Comparison of ENCODE assay signal across 8 cellular contexts in genomic region chr19:49851456-49852259, GRCh38. TPM values are rescaled to one million over a fixed set of nuclear protein-coding genes. Genes with fewer than 3 reads are reported as not detected.
DNase-seq lines count a peak whose midpoint lies in the region; ATAC-seq and TF ChIP-seq lines count a peak whose summit lies in the region.

No MANE protein-coding gene starts in this region.

- H3K4me1 ChIP-seq in iPS-20b (ENCODE audit: insufficient read depth, low read length) = peaks cover 7% of the 10 kb centered on the region; the same call in 1 of the 2 replicates
- peaks cover 14 to 80% (median 50%) of the 10 kb centered on the region in 6 donors for H3K4me1 ChIP-seq in spleen

- H3K9ac ChIP-seq in iPS-20b (ENCODE audit: low read depth, low read length) = peak overlapping the region; percentile 85

- H3K27me3 ChIP-seq in iPS-20b (ENCODE audit: insufficient read depth, low read length) (no peaks in the 10 kb centered on the region), spleen (replicated peaks in 1 of 7) (peaks cover 0 to 5% (median 0%) of the 10 kb centered on the region in 7 donors)

- H3K4me3 ChIP-seq in iPS-20b (ENCODE audit: low read length) (peak overlapping the region; percentile 90), spleen (peak overlapping the region; percentile 72 to 95 (median 78))

- DNase-seq in activated effector memory CD4-positive, alpha-beta T cell treated with anti-CD3 and anti-CD28 coated beads, Interleukin-2, amount 50 U/mL, for 16 hours = peak; percentile 73
- DNase-seq in activated effector memory CD4-positive, alpha-beta T cell treated with Interleukin-2 at 50 U/mL for 16 hours = no peak
- DNase-seq in NCI-H69 (lab: John Stamatoyannopoulos, UW) (peak; percentile 85), spleen (peak; percentile 89), DMS79 treated with DMSO at 0.1 percent for 48 hours (lab: John Stamatoyannopoulos, UW) (no peak)

- no peak for TF ChIP-seq POLR2A in spleen (IDR thresholded peaks at IDR 0.05)

- no peak for TF ChIP-seq CTCF in spleen (IDR thresholded peaks at IDR 0.05 in 8 of 11, conservative IDR thresholded peaks at IDR 0.05 in 3 of 11)

- H3K9me3 ChIP-seq in iPS-20b (ENCODE audit: insufficient read depth, low read depth, low read length) (no peaks in the 10 kb centered on the region), spleen (peaks cover 0 to 6% (median 0%) of the 10 kb centered on the region in 8 donors)

- peaks cover 39% of the 10 kb centered on the region for H3K36me3 ChIP-seq in iPS-20b (ENCODE audit: insufficient read depth, low read depth, low read length)
- H3K36me3 ChIP-seq in spleen = peaks cover 0 to 26% (median 22%) of the 10 kb centered on the region in 6 donors

- H3K27ac ChIP-seq in angular gyrus (ENCODE audit: low read depth, low read length) (peak overlapping the region; percentile 71), iPS-20b (ENCODE audit: low read length) (no peak overlapping the region), spleen (peak overlapping the region; percentile 97 to 100 (median 99))

- ATAC-seq in GM18511 (IDR thresholded peaks at IDR 0.05; ENCODE audit: unreplicated experiment) = no peak

- 2 to 8% (median 3%) methylated on average over 21 to 78 of the region's 78 CpGs for WGBS in spleen, 5 donors

- intact Hi-C loops in spleen (cut with DNase I; ENCODE audit: low total_unique reads) = no loop called here

RNA-seq across cellular contexts. Expression of gene PTOV1, which starts 0.7 kb away (rescaled TPM):
- 100 to 1,000 TPM in 3 of 7 donors, 10 to 100 TPM in 4; 69.6 to 127 (median 98.4) TPM for total RNA-seq in spleen
- polyA plus RNA-seq in spleen = 100 to 1,000 TPM in 1 of 3 donors, 10 to 100 TPM in 2; 61.4 to 120 (median 70.9) TPM

RNA-seq across cellular contexts. Expression of gene PNKP, which starts 15.7 kb away (rescaled TPM):
- 100 to 1,000 TPM in 5 of 7 donors, 10 to 100 TPM in 2; 80.9 to 203 (median 111) TPM for total RNA-seq in spleen
- polyA plus RNA-seq in spleen = 100 to 1,000 TPM in 1 of 3 donors, 10 to 100 TPM in 2; 36.6 to 135 (median 66.2) TPM

RNA-seq across cellular contexts. Expression of gene AKT1S1, which starts 25.5 kb away (rescaled TPM):
- total RNA-seq in spleen = 10 to 100 TPM in 6 of 7 donors, 1 to 10 TPM in 1; 8.7 to 27.8 (median 20.1) TPM
- polyA plus RNA-seq in spleen = 10 to 100 TPM; 11.6 to 24.8 (median 13.9) TPM

RNA-seq across cellular contexts. Expression of gene TBC1D17, which starts 25.8 kb away (rescaled TPM):
- 10 to 100 TPM; 26.8 to 53.5 (median 38.2) TPM for total RNA-seq in spleen
- 10 to 100 TPM; 20.8 to 39.8 (median 34.9) TPM for polyA plus RNA-seq in spleen

RNA-seq across cellular contexts. Expression of gene MED25, which starts 33.6 kb away (rescaled TPM):
- 10 to 100 TPM; 29.4 to 61.0 (median 50.7) TPM for total RNA-seq in spleen
- polyA plus RNA-seq in spleen = 10 to 100 TPM; 26.6 to 42.7 (median 35.3) TPM

Comparison
In these comparisons a context has a peak if more than half of its experiments do, and no peak if none do; other contexts are left out.
1. DNase-seq: peak in activated effector memory CD4-positive, alpha-beta T cell treated with anti-CD3 and anti-CD28 coated beads, Interleukin-2, amount 50 U/mL, for 16 hours (single experiment), NCI-H69 (single experiment) and spleen (single experiment); none in activated effector memory CD4-positive, alpha-beta T cell treated with Interleukin-2 at 50 U/mL for 16 hours (single experiment) and DMS79 treated with DMSO at 0.1 percent for 48 hours (single experiment).